Comparison of ENCODE assay signal across 21 cellular contexts in genomic region chr12:125201940-125202339, GRCh38. TPM values are rescaled to one million over a fixed set of nuclear protein-coding genes. Genes with fewer than 3 reads are reported as not detected.
"Had no signal": no experiment of that assay in that cellular context is flagged by ENCODE, and none has a peak within 500 bp of the region (broad histone marks: within the 10 kb centered on the region; RNA-seq: fewer than 3 reads in every experiment).

No MANE protein-coding gene starts in this region.

- H3K4me3 Mint-ChIP-seq: IgD-negative memory B cell had no signal

- FAIRE-seq: HTR-8/SVneo, RCC 7860 had no signal

- H3K27me3 ChIP-seq: SJSA1 had no signal

- DNase-seq: KBM-7, NCI-H1092, NCI-H1436, NCI-H187, NCI-H2029, NCI-H2081 treated with DMSO at 0.1 percent for 48 hours, NCI-H2171, NCI-H226, NCI-H446, NCI-H510A, NCI-H524 treated with DMSO at 0.1 percent for 48 hours, NCI-H69, NCI-H774, Right ventricle myocardium superior, RPMI8226, SIG-M5 had no signal

- H3K36me3 ChIP-seq: SJSA1 had no signal

- H3K9me3 ChIP-seq: SJSA1 had no signal

- H3K4me1 ChIP-seq: SJSA1 had no signal

- H3K27ac ChIP-seq: SJSA1, SK-N-MC had no signal

- H3K36me3 Mint-ChIP-seq: IgD-negative memory B cell had no signal

- H3K4me3 ChIP-seq: SJSA1, SK-N-MC had no signal

- H3K4me1 Mint-ChIP-seq: IgD-negative memory B cell had no signal

RNA-seq across cellular contexts. Expression of gene TMEM132B, which starts 15.8 kb away (rescaled TPM):
- polyA plus RNA-seq: IgD-negative memory B cell had no signal
